21 cellular contexts compared by ENCODE assay signal in genomic region chr20:5349448-5349847, GRCh38. TPM values are rescaled to one million over a fixed set of nuclear protein-coding genes. Genes with fewer than 3 reads are reported as not detected.
"Had no signal": no experiment of that assay in that cellular context is flagged by ENCODE, and none has a peak within 500 bp of the region (broad histone marks: within the 10 kb centered on the region; RNA-seq: fewer than 3 reads in every experiment).

No MANE protein-coding gene starts in this region.

- H3K36me3 ChIP-seq: left lung, tibial nerve, uterus had no signal

- H3K4me1 ChIP-seq: left lung, tibial nerve, uterus had no signal

- H3K27ac ChIP-seq: left lung, tibial nerve, uterus had no signal

- ATAC-seq: effector memory CD8-positive, alpha-beta T cell; left lung; natural killer cell; stimulated activated naive B cell treated with anti-CD40 and anti-IgM and Interleukin-4, amounts not matched to agents 10 μg/mL and 1 μg/mL and 100 μg/mL, for 72 hours had no signal

- H3K27ac Mint-ChIP-seq: activated B cell treated with CpG ODN at 0.5 μM for 24 hours; activated naive CD8-positive, alpha-beta T cell treated with anti-CD3 and anti-CD28 coated beads for 36 hours; activated T-helper 1 cell treated with anti-CD3 and anti-CD28 coated beads, Interleukin-12 subunit alpha, Interleukin-12 subunit beta, Interleukin-2, Interleukin-4 antibody, amounts not matched to agents 30 ng/mL and 10 ng/mL and 1 ng/mL, durations not matched to agents 14 hours and 24 hours and 36 hours; dendritic cell treated with granulocyte-macrophage colony-stimulating factor and Interleukin-4, amounts not matched to agents 40 ng/mL and 50 ng/mL, for 4 days; effector memory CD8-positive, alpha-beta T cell; natural killer cell; stimulated activated naive B cell treated with anti-CD40 and anti-IgM and Interleukin-4, amounts not matched to agents 10 μg/mL and 1 μg/mL and 100 μg/mL, for 72 hours; T-helper 2 cell treated with Interferon-gamma antibody and Interleukin-4, amounts not matched to agents 5 μg/mL and 100 μg/mL, for 36 hours had no signal

- H3K9me3 ChIP-seq: left lung, tibial nerve, uterus had no signal

- H3K4me1 Mint-ChIP-seq: activated B cell treated with CpG ODN at 0.5 μM for 24 hours; natural killer cell; stimulated activated naive B cell treated with anti-CD40 and anti-IgM and Interleukin-4, amounts not matched to agents 10 μg/mL and 1 μg/mL and 100 μg/mL, for 72 hours had no signal

- H3K27me3 Mint-ChIP-seq: brain had no signal

- DNase-seq: activated B cell treated with CpG ODN at 0.5 μM for 24 hours; activated CD4-positive, alpha-beta T cell treated with anti-CD3 and anti-CD28 coated beads for 48 hours; activated naive CD8-positive, alpha-beta T cell treated with anti-CD3 and anti-CD28 coated beads for 36 hours; amygdala; cerebellar nuclear complex; effector memory CD8-positive, alpha-beta T cell; erythroblast; left lung; natural killer cell; nucleus accumbens; stimulated activated CD4-positive, alpha-beta T cell treated with anti-CD3 and anti-CD28 coated beads, Interleukin-4, amount 100 ng/mL, for 1 hour; stimulated activated naive B cell treated with anti-CD40 and anti-IgM and Interleukin-4, amounts not matched to agents 10 μg/mL and 1 μg/mL and 100 μg/mL, for 72 hours; uterus had no signal

- H3K9me3 Mint-ChIP-seq: activated B cell treated with CpG ODN at 0.5 μM for 24 hours; activated T-helper 1 cell treated with anti-CD3 and anti-CD28 coated beads, Interleukin-12 subunit alpha, Interleukin-12 subunit beta, Interleukin-2, Interleukin-4 antibody, amounts not matched to agents 30 ng/mL and 10 ng/mL and 1 ng/mL, durations not matched to agents 14 hours and 24 hours and 36 hours; dendritic cell treated with granulocyte-macrophage colony-stimulating factor and Interleukin-4, amounts not matched to agents 40 ng/mL and 50 ng/mL, for 4 days; effector memory CD8-positive, alpha-beta T cell; natural killer cell; T-helper 2 cell treated with Interferon-gamma antibody and Interleukin-4, amounts not matched to agents 5 μg/mL and 100 μg/mL, for 36 hours had no signal

- H3K36me3 Mint-ChIP-seq: brain, natural killer cell had no signal

- H3K4me3 Mint-ChIP-seq: activated B cell treated with CpG ODN at 0.5 μM for 24 hours; activated naive CD8-positive, alpha-beta T cell treated with anti-CD3 and anti-CD28 coated beads for 36 hours; activated T-helper 1 cell treated with anti-CD3 and anti-CD28 coated beads, Interleukin-12 subunit alpha, Interleukin-12 subunit beta, Interleukin-2, Interleukin-4 antibody, amounts not matched to agents 30 ng/mL and 10 ng/mL and 1 ng/mL, durations not matched to agents 14 hours and 24 hours and 36 hours; brain; dendritic cell treated with granulocyte-macrophage colony-stimulating factor and Interleukin-4, amounts not matched to agents 40 ng/mL and 50 ng/mL, for 4 days; effector memory CD8-positive, alpha-beta T cell; natural killer cell; stimulated activated naive B cell treated with anti-CD40 and anti-IgM and Interleukin-4, amounts not matched to agents 10 μg/mL and 1 μg/mL and 100 μg/mL, for 72 hours; T-helper 2 cell treated with Interferon-gamma antibody and Interleukin-4, amounts not matched to agents 5 μg/mL and 100 μg/mL, for 36 hours had no signal

- H3K27me3 ChIP-seq: left lung, tibial nerve, uterus had no signal

- H3K4me3 ChIP-seq: left lung, tibial nerve, uterus had no signal

RNA-seq across cellular contexts. Expression of gene PROKR2, which starts 32.7 kb away (rescaled TPM):
- total RNA-seq: activated B cell treated with CpG ODN at 0.5 μM for 24 hours; activated naive CD8-positive, alpha-beta T cell treated with anti-CD3 and anti-CD28 coated beads for 36 hours; activated T-helper 1 cell treated with anti-CD3 and anti-CD28 coated beads, Interleukin-12 subunit alpha, Interleukin-12 subunit beta, Interleukin-2, Interleukin-4 antibody, amounts not matched to agents 30 ng/mL and 10 ng/mL and 1 ng/mL, durations not matched to agents 14 hours and 24 hours and 36 hours; left lung; mononuclear cell; natural killer cell; posterior vena cava; skeletal muscle tissue; tibial nerve had no signal
